In genomic region chr2:201233192-201234166, GRCh38 we compare ENCODE assay signal across 1 cellular context.
A peak's percentile ranks its signal among the peaks of the same experiment; 100 is the strongest.
TF ChIP-seq lines count a peak whose summit lies in the region.

No MANE protein-coding gene starts in this region.

TF ChIP-seq in HepG2, 621 proteins besides CTCF, POLR2A, EP300 and RAD21 (continued from another document and continues in another):
- TF ChIP-seq STAT6 (CRISPR knock-in tag; IDR thresholded peaks at IDR 0.05; ENCODE audit: borderline replicate concordance) (no peak), ZNF275 (CRISPR knock-in tag; IDR thresholded peaks at IDR 0.05; ENCODE audit: borderline replicate concordance) (no peak), CHD2 (IDR thresholded peaks at IDR 0.05; ENCODE audit: low read depth, low read length) (no peak), RXRA (CRISPR knock-in tag; IDR thresholded peaks at IDR 0.05) (peak; percentile 21; the same call in 1 of the 2 replicates), MED8 (CRISPR knock-in tag; IDR thresholded peaks at IDR 0.05; ENCODE audit: insufficient replicate concordance) (no peak), ZSCAN20 (CRISPR knock-in tag; IDR thresholded peaks at IDR 0.05; ENCODE audit: borderline replicate concordance) (no peak), SMYD3 (CRISPR knock-in tag; IDR thresholded peaks at IDR 0.05) (0 out of 2 replicates have a peak, but pooled peaks have one; percentile 38), MBD4 (IDR thresholded peaks at IDR 0.05; ENCODE audit: borderline replicate concordance, low read length) (no peak), ZBTB7B (CRISPR knock-in tag; IDR thresholded peaks at IDR 0.05) (0 out of 2 replicates have a peak, but pooled peaks have one; percentile 32), SRSF1 (optimal IDR thresholded peaks at IDR 0.05; ENCODE audit: low read depth, low read length) (no peak), SETDB1 (CRISPR knock-in tag; IDR thresholded peaks at IDR 0.05; ENCODE audit: borderline replicate concordance) (no peak), E2F2 (CRISPR knock-in tag; IDR thresholded peaks at IDR 0.05; ENCODE audit: borderline replicate concordance) (no peak), SP140L (CRISPR knock-in tag; IDR thresholded peaks at IDR 0.05; ENCODE audit: borderline replicate concordance) (no peak), CHCHD3 (CRISPR knock-in tag; IDR thresholded peaks at IDR 0.05) (no peak), ZNF207 (IDR thresholded peaks at IDR 0.05; ENCODE audit: borderline replicate concordance) (no peak), CC2D1A (CRISPR knock-in tag; IDR thresholded peaks at IDR 0.05) (no peak), KDM5B (CRISPR knock-in tag; IDR thresholded peaks at IDR 0.05; ENCODE audit: borderline replicate concordance) (no peak), GPN1 (CRISPR knock-in tag; IDR thresholded peaks at IDR 0.05; ENCODE audit: borderline replicate concordance) (no peak), ZFP37 (CRISPR knock-in tag; IDR thresholded peaks at IDR 0.05; ENCODE audit: borderline replicate concordance) (no peak), CREM (IDR thresholded peaks at IDR 0.05) (peak; percentile 47; the same call in 1 of the 2 replicates), CREM (CRISPR knock-in tag; IDR thresholded peaks at IDR 0.05) (no peak), NFKBIZ (CRISPR knock-in tag; IDR thresholded peaks at IDR 0.05) (peak; percentile 83; the same call in 1 of the 2 replicates), MAZ (IDR thresholded peaks at IDR 0.05; ENCODE audit: borderline replicate concordance, low read depth, low read length) (no peak), MAZ (CRISPR knock-in tag; IDR thresholded peaks at IDR 0.05; ENCODE audit: low read depth) (0 out of 2 replicates have a peak, but pooled peaks have one; percentile 32), POLR2G (IDR thresholded peaks at IDR 0.05; ENCODE audit: low read depth, low read length) (peak; percentile 87), TBX3 (IDR thresholded peaks at IDR 0.05; ENCODE audit: borderline replicate concordance) (no peak), ZNF557 (CRISPR knock-in tag; IDR thresholded peaks at IDR 0.05) (no peak), ZFP82 (CRISPR knock-in tag; IDR thresholded peaks at IDR 0.05; ENCODE audit: borderline replicate concordance) (peak; percentile 54; the same call in 1 of the 2 replicates), SYNCRIP (IDR thresholded peaks at IDR 0.05; ENCODE audit: insufficient read depth, low read depth, low read length) (no peak), TSC22D2 (CRISPR knock-in tag; IDR thresholded peaks at IDR 0.05; ENCODE audit: borderline replicate concordance) (0 out of 2 replicates have a peak, but pooled peaks have one; percentile 19), ZNF816 (CRISPR knock-in tag; IDR thresholded peaks at IDR 0.05; ENCODE audit: borderline replicate concordance) (no peak; the same call in 1 of the 2 replicates), MAF1 (CRISPR knock-in tag; IDR thresholded peaks at IDR 0.05; ENCODE audit: borderline replicate concordance) (no peak), NR1H2 (CRISPR knock-in tag; IDR thresholded peaks at IDR 0.05; ENCODE audit: borderline replicate concordance, low read depth) (no peak), BCLAF1 (IDR thresholded peaks at IDR 0.05) (no peak), ZC3H4 (CRISPR knock-in tag; IDR thresholded peaks at IDR 0.05; ENCODE audit: borderline replicate concordance) (no peak; the same call in 1 of the 2 replicates), REXO4 (CRISPR knock-in tag; IDR thresholded peaks at IDR 0.05; ENCODE audit: borderline replicate concordance) (no peak), ZNF567 (CRISPR knock-in tag; IDR thresholded peaks at IDR 0.05; ENCODE audit: borderline replicate concordance) (no peak), ATF6 (CRISPR knock-in tag; conservative IDR thresholded peaks at IDR 0.05) (no peak), TFAP4 (IDR thresholded peaks at IDR 0.05; ENCODE audit: borderline replicate concordance, low read depth) (no peak; the same call in 1 of the 2 replicates), CENPBD1 (CRISPR knock-in tag; IDR thresholded peaks at IDR 0.05; ENCODE audit: borderline replicate concordance, low read depth) (no peak), ZNF160 (CRISPR knock-in tag; IDR thresholded peaks at IDR 0.05) (no peak), PAF1 (CRISPR knock-in tag; IDR thresholded peaks at IDR 0.05) (no peak), RFX3 (CRISPR knock-in tag; IDR thresholded peaks at IDR 0.05) (no peak), ZNF841 (CRISPR knock-in tag; IDR thresholded peaks at IDR 0.05; ENCODE audit: borderline replicate concordance) (no peak), PRMT3 (CRISPR knock-in tag; IDR thresholded peaks at IDR 0.05; ENCODE audit: borderline replicate concordance, low read depth) (no peak), NR2F6 (IDR thresholded peaks at IDR 0.05) (no peak), NR2F6 (CRISPR knock-in tag; IDR thresholded peaks at IDR 0.05) (peak; percentile 39; the same call in 1 of the 2 replicates), PCBP2 (optimal IDR thresholded peaks at IDR 0.05; ENCODE audit: low read depth, low read length, poor library complexity, severe bottlenecking) (no peak), MED1 (CRISPR knock-in tag; IDR thresholded peaks at IDR 0.05) (peak; percentile 64), ATF7 (IDR thresholded peaks at IDR 0.05) (no peak), ATF7 (CRISPR knock-in tag; IDR thresholded peaks at IDR 0.05) (no peak), ZNF616 (CRISPR knock-in tag; IDR thresholded peaks at IDR 0.05; ENCODE audit: low read depth) (no peak), NFE2L1 (CRISPR knock-in tag; IDR thresholded peaks at IDR 0.05; ENCODE audit: borderline replicate concordance) (no peak), GABPA (IDR thresholded peaks at IDR 0.05; ENCODE audit: low read depth, low read length) (no peak), GABPA (CRISPR knock-in tag; IDR thresholded peaks at IDR 0.05; ENCODE audit: low read depth) (peak; percentile 67; the same call in 1 of the 2 replicates), ELK4 (CRISPR knock-in tag; IDR thresholded peaks at IDR 0.05; ENCODE audit: borderline replicate concordance) (no peak), MEIS1 (CRISPR knock-in tag; IDR thresholded peaks at IDR 0.05; ENCODE audit: borderline replicate concordance) (no peak), MED13 (CRISPR knock-in tag; IDR thresholded peaks at IDR 0.05) (no peak), NFRKB (IDR thresholded peaks at IDR 0.05) (no peak), ATF5 (CRISPR knock-in tag; IDR thresholded peaks at IDR 0.05; ENCODE audit: low read depth) (no peak), NR2F1 (CRISPR knock-in tag; IDR thresholded peaks at IDR 0.05) (no peak), SATB2 (CRISPR knock-in tag; IDR thresholded peaks at IDR 0.05) (no peak), PRPF4 (IDR thresholded peaks at IDR 0.05; ENCODE audit: low read depth, low read length, poor library complexity, severe bottlenecking) (no peak)
